ENCODE assay signal across 17 cellular contexts in genomic region chr2:96824079-96824870, GRCh38. TPM values are rescaled to one million over a fixed set of nuclear protein-coding genes. Genes with fewer than 3 reads are reported as not detected.
A peak's percentile ranks its signal among the peaks of the same experiment; 100 is the strongest.
DNase-seq lines count a peak whose midpoint lies in the region; ATAC-seq and TF ChIP-seq lines count a peak whose summit lies in the region.
"Had no signal": no experiment of that assay in that cellular context is flagged by ENCODE, and none has a peak within 500 bp of the region (broad histone marks: within the 10 kb centered on the region; RNA-seq: fewer than 3 reads in every experiment).

No MANE protein-coding gene starts in this region.

- no peak for ATAC-seq in activated naive CD4-positive, alpha-beta T cell treated with anti-CD3 and anti-CD28 coated beads, Interleukin-2, amount 50 U/mL, for 72 hours
- ATAC-seq in upper lobe of right lung (peak; percentile 49), HG03354 (IDR thresholded peaks at IDR 0.05; ENCODE audit: poor library complexity, severe bottlenecking, unreplicated experiment) (no peak), HG02571 (IDR thresholded peaks at IDR 0.05; ENCODE audit: unreplicated experiment) (no peak)

- no peaks in the 10 kb centered on the region for H3K27me3 Mint-ChIP-seq in activated naive CD4-positive, alpha-beta T cell treated with anti-CD3 and anti-CD28 coated beads, Interleukin-2, amount 50 U/mL, for 24 hours
- H3K27me3 Mint-ChIP-seq: activated B cell treated with CpG ODN at 0.5 μM for 24 hours, B cell had no signal

- H3K27me3 ChIP-seq in upper lobe of right lung (no peaks in the 10 kb centered on the region), prostate gland (replicated peaks; ENCODE audit: insufficient read depth) (no peaks in the 10 kb centered on the region)
- H3K27me3 ChIP-seq: adrenal gland had no signal

- TF ChIP-seq CTCF in VCaP (conservative IDR thresholded peaks at IDR 0.05) = no peak
- TF ChIP-seq CTCF in upper lobe of right lung (IDR thresholded peaks at IDR 0.05) = no peak
- no peak for TF ChIP-seq CTCF in prostate gland (IDR thresholded peaks at IDR 0.05)

- no peaks in the 10 kb centered on the region for H3K9me3 Mint-ChIP-seq in activated naive CD4-positive, alpha-beta T cell treated with anti-CD3 and anti-CD28 coated beads, Interleukin-2, amount 50 U/mL, for 24 hours
- no peaks in the 10 kb centered on the region for H3K9me3 Mint-ChIP-seq in activated naive CD4-positive, alpha-beta T cell treated with anti-CD3 and anti-CD28 coated beads, Interleukin-2, amount 50 U/mL, for 72 hours
- H3K9me3 Mint-ChIP-seq: activated B cell treated with CpG ODN at 0.5 μM for 24 hours had no signal

- H3K4me1 ChIP-seq in upper lobe of right lung = peaks cover 19% of the 10 kb centered on the region
- peaks cover 8% of the 10 kb centered on the region for H3K4me1 ChIP-seq in prostate gland (replicated peaks)

- H3K36me3 ChIP-seq in upper lobe of right lung (peaks cover 46% of the 10 kb centered on the region), prostate gland (peaks cover 7 to 8% of the 10 kb centered on the region in 2 donors)

- no peaks in the 10 kb centered on the region for H3K9me3 ChIP-seq in upper lobe of right lung
- H3K9me3 ChIP-seq in prostate gland = no peaks in the 10 kb centered on the region
- H3K9me3 ChIP-seq: adrenal gland had no signal

- H3K4me1 Mint-ChIP-seq in activated naive CD4-positive, alpha-beta T cell treated with anti-CD3 and anti-CD28 coated beads, Interleukin-2, amount 50 U/mL, for 24 hours = peaks cover 24% of the 10 kb centered on the region

- H3K4me3 ChIP-seq in upper lobe of right lung (no peak overlapping the region), prostate gland (no peak overlapping the region)
- H3K4me3 ChIP-seq: adrenal gland had no signal

- H3K27ac Mint-ChIP-seq in activated naive CD4-positive, alpha-beta T cell treated with anti-CD3 and anti-CD28 coated beads, Interleukin-2, amount 50 U/mL, for 24 hours = peak overlapping the region; percentile 43
- H3K27ac Mint-ChIP-seq in activated naive CD4-positive, alpha-beta T cell treated with anti-CD3 and anti-CD28 coated beads, Interleukin-2, amount 50 U/mL, for 72 hours = peak overlapping the region in 1 of 2 donors; percentile 79
- H3K27ac Mint-ChIP-seq: activated B cell treated with CpG ODN at 0.5 μM for 24 hours had no signal

- no peak for TF ChIP-seq POLR2A in prostate gland (IDR thresholded peaks at IDR 0.05)

- no peak for DNase-seq in activated naive CD4-positive, alpha-beta T cell treated with anti-CD3 and anti-CD28 coated beads, Interleukin-2, amount 50 U/mL, for 72 hours (ENCODE audit: low spot score in 2 of 2)
- DNase-seq in iris pigment epithelial cell (ENCODE audit: low read depth) (peak; percentile 76), upper lobe of right lung (no peak), prostate gland (ENCODE audit: low spot score) (no peak)
- DNase-seq: activated B cell treated with CpG ODN at 0.5 μM for 24 hours, adrenal gland, DMS79, KBM-7, midbrain, NCI-H1436, NCI-H446 treated with DMSO at 0.1 percent for 48 hours, SW 1271 had no signal

- peaks cover 3% of the 10 kb centered on the region for H3K36me3 Mint-ChIP-seq in activated naive CD4-positive, alpha-beta T cell treated with anti-CD3 and anti-CD28 coated beads, Interleukin-2, amount 50 U/mL, for 24 hours
- peaks cover 5 to 8% of the 10 kb centered on the region in 2 donors for H3K36me3 Mint-ChIP-seq in activated naive CD4-positive, alpha-beta T cell treated with anti-CD3 and anti-CD28 coated beads, Interleukin-2, amount 50 U/mL, for 72 hours

- 49% methylated on average over 6 of the region's 6 CpGs for WGBS in prostate gland

- no peak overlapping the region for H3K4me3 Mint-ChIP-seq in activated naive CD4-positive, alpha-beta T cell treated with anti-CD3 and anti-CD28 coated beads, Interleukin-2, amount 50 U/mL, for 24 hours
- H3K4me3 Mint-ChIP-seq: activated B cell treated with CpG ODN at 0.5 μM for 24 hours, B cell had no signal

- intact Hi-C loops in upper lobe of right lung (cut with DNase I) = no loop called here
- intact Hi-C loops in prostate gland (cut with DNase I) = no loop called here

- H3K27ac ChIP-seq in VCaP (peak overlapping the region; percentile 23; the same call in 1 of the 2 replicates), upper lobe of right lung (no peak overlapping the region), prostate gland (peak overlapping the region in 1 of 2 donors; percentile 21)
- H3K27ac ChIP-seq: adrenal gland had no signal

RNA-seq across cellular contexts. Expression of gene CNNM3, which starts 8.2 kb away (rescaled TPM):
- total RNA-seq in activated naive CD4-positive, alpha-beta T cell treated with anti-CD3 and anti-CD28 coated beads, Interleukin-2, amount 50 U/mL, for 72 hours = 10 to 100 TPM; 15.0 to 18.8 TPM
- total RNA-seq in upper lobe of right lung = 34.1 TPM
- total RNA-seq in prostate gland = 10 to 100 TPM; 29.7 to 29.8 TPM

RNA-seq across cellular contexts. Expression of gene ANKRD23, which starts 19.5 kb away (rescaled TPM):
- total RNA-seq in activated naive CD4-positive, alpha-beta T cell treated with anti-CD3 and anti-CD28 coated beads, Interleukin-2, amount 50 U/mL, for 72 hours = 1 to 10 TPM; 3.7 to 6.8 TPM
- 1.7 TPM for total RNA-seq in upper lobe of right lung
- 10 to 100 TPM; 11.4 to 15.2 TPM for total RNA-seq in prostate gland

RNA-seq across cellular contexts. Expression of gene ANKRD39, which starts 33.5 kb away (rescaled TPM):
- total RNA-seq in activated naive CD4-positive, alpha-beta T cell treated with anti-CD3 and anti-CD28 coated beads, Interleukin-2, amount 50 U/mL, for 72 hours = 10 to 100 TPM; 23.8 to 39.2 TPM
- 8.6 TPM for total RNA-seq in upper lobe of right lung
- total RNA-seq in prostate gland = 10 to 100 TPM; 21.2 to 38.7 TPM

RNA-seq across cellular contexts. Expression of gene SEMA4C, which starts 45.6 kb away (rescaled TPM):
- total RNA-seq in activated naive CD4-positive, alpha-beta T cell treated with anti-CD3 and anti-CD28 coated beads, Interleukin-2, amount 50 U/mL, for 72 hours = 10 to 100 TPM in 1 of 2 donors, 1 to 10 TPM in 1; 6.8 to 10.8 TPM
- total RNA-seq in upper lobe of right lung = 37.7 TPM
- 10 to 100 TPM; 35.8 to 45.9 TPM for total RNA-seq in prostate gland
